1 cellular context compared by ENCODE assay signal in genomic region chr1:8464987-8465386, GRCh38.
TF ChIP-seq lines count a peak whose summit lies in the region.

No MANE protein-coding gene starts in this region.

TF ChIP-seq in H1, 55 proteins besides CTCF, POLR2A, EP300 and RAD21:
- TF ChIP-seq TEAD4 (IDR thresholded peaks at IDR 0.05; ENCODE audit: low read depth, low read length) (no peak), JUND (IDR thresholded peaks at IDR 0.05; ENCODE audit: low read length) (no peak), SAP30 (IDR thresholded peaks at IDR 0.05; ENCODE audit: insufficient read depth, insufficient replicate concordance, low read length) (no peak), SP2 (IDR thresholded peaks at IDR 0.05; ENCODE audit: low read length) (no peak), FOSL1 (IDR thresholded peaks at IDR 0.05; ENCODE audit: insufficient read depth, low read depth, low read length) (no peak), NRF1 (IDR thresholded peaks at IDR 0.05; ENCODE audit: low read depth, low read length) (no peak), POU5F1 (IDR thresholded peaks at IDR 0.05; ENCODE audit: low read depth, low read length) (no peak), RNF2 (IDR thresholded peaks at IDR 0.05; ENCODE audit: borderline replicate concordance, low read depth, low read length, missing control alignments, poor library complexity, severe bottlenecking) (no peak), TBP (IDR thresholded peaks at IDR 0.05; ENCODE audit: low read depth, low read length) (no peak), SP4 (IDR thresholded peaks at IDR 0.05; ENCODE audit: low read length) (no peak), CREB1 (IDR thresholded peaks at IDR 0.05) (no peak), ASH2L (IDR thresholded peaks at IDR 0.05; ENCODE audit: low read length) (no peak), PHF8 (conservative IDR thresholded peaks at IDR 0.05; ENCODE audit: low read depth, low read length) (no peak), CHD1 (IDR thresholded peaks at IDR 0.05; ENCODE audit: low read depth, low read length) (no peak), KDM5A (IDR thresholded peaks at IDR 0.05; ENCODE audit: low read length) (no peak), CHD2 (IDR thresholded peaks at IDR 0.05; ENCODE audit: low read length) (no peak), EGR1 (IDR thresholded peaks at IDR 0.05; ENCODE audit: borderline replicate concordance, low read depth, low read length) (no peak)
- TF ChIP-seq, protein P1, sequence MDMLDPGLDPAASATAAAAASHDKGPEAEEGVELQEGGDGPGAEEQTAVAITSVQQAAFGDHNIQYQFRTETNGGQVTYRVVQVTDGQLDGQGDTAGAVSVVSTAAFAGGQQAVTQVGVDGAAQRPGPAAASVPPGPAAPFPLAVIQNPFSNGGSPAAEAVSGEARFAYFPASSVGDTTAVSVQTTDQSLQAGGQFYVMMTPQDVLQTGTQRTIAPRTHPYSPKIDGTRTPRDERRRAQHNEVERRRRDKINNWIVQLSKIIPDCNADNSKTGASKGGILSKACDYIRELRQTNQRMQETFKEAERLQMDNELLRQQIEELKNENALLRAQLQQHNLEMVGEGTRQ (IDR thresholded peaks at IDR 0.05; ENCODE audit: low read length), result no peak
TF ChIP-seq in H1: peak in this region for 0.
